Comparison of ENCODE assay signal across 8 cellular contexts in genomic region chr1:155002479-155003226, GRCh38. TPM values are rescaled to one million over a fixed set of nuclear protein-coding genes. Genes with fewer than 3 reads are reported as not detected.
A peak's percentile ranks its signal among the peaks of the same experiment; 100 is the strongest.
DNase-seq lines count a peak whose midpoint lies in the region; ATAC-seq, FAIRE-seq and TF ChIP-seq lines count a peak whose summit lies in the region.

ZBTB7B (plus strand) TSS chr1:155002802; CDS start chr1:155014661, 11,859 bp downstream.

- H3K27me3 ChIP-seq in Caco-2 (replicated peaks; ENCODE audit: control insufficient read depth, insufficient read depth, low read length): no peaks in the 10 kb centered on the region
- H3K27me3 ChIP-seq in mucosa of stomach (ENCODE audit: control insufficient read depth, insufficient read depth, low read length): no peaks in the 10 kb centered on the region
- H3K27me3 ChIP-seq in vagina: no peaks in the 10 kb centered on the region

- H3K27ac ChIP-seq in vagina: peak within 1 kb of the TSS; percentile 99

- H3K4me1 Mint-ChIP-seq in Caco-2 (ENCODE audit: low read depth, unreplicated experiment): peaks cover 30% of the 10 kb centered on the region
- H3K4me1 Mint-ChIP-seq in T-helper 17 cell: peaks cover 52% of the 10 kb centered on the region

- H3K4me3 ChIP-seq in Caco-2 (ENCODE audit: low read depth, low read length): peak within 1 kb of the TSS; percentile 98
- peak within 1 kb of the TSS; percentile 99 for H3K4me3 ChIP-seq in mucosa of stomach (ENCODE audit: low read length)
- H3K4me3 ChIP-seq in vagina: peak within 1 kb of the TSS; percentile 84 to 85

- POLR2A ChIA-PET in Caco-2 (lab: Charles Lee): interaction anchor here (0.5 to 2.3 kb wide), 5 partner anchors 19 to 173 kb away, joined by 3 to 7 read pairs (median 5); partner anchors contain the start of gene FLAD1

- TF ChIP-seq CTCF in Caco-2 (IDR thresholded peaks at IDR 0.05; ENCODE audit: insufficient read depth in 1 of 2, low read depth in 1 of 2, low read length in 1 of 2, severe bottlenecking in 1 of 2, unreplicated experiment in 1 of 2) (peak; percentile 10 to 12), vagina (IDR thresholded peaks at IDR 0.05) (no peak)

- H3K9ac ChIP-seq in mucosa of stomach (ENCODE audit: low read length): peak within 1 kb of the TSS; percentile 99

- TSS peak; percentile 33 for BruUV-seq in Caco-2 (replicated peaks; lab: Mats Ljungman, UMichigan)

- H3K27ac Mint-ChIP-seq in Caco-2 (ENCODE audit: unreplicated experiment): peak within 1 kb of the TSS; percentile 96
- H3K27ac Mint-ChIP-seq in T-helper 17 cell: peak within 1 kb of the TSS; percentile 96

- H3K9me3 ChIP-seq in Caco-2 (no peaks in the 10 kb centered on the region), T-helper 17 cell (ENCODE audit: control insufficient read depth, low read length, poor library complexity, severe bottlenecking) (no peaks in the 10 kb centered on the region), mucosa of stomach (ENCODE audit: control insufficient read depth, low read length) (no peaks in the 10 kb centered on the region), vagina (no peaks in the 10 kb centered on the region)

- peak; percentile 72 to 80 for DNase-seq in Caco-2
- peak in 1 of 3 donors; percentile 12 for DNase-seq in T-helper 17 cell
- DNase-seq in erythroblast (lab: John Stamatoyannopoulos, UW): peak; percentile 67 to 75
- peak in 1 of 2 donors; percentile 91 for DNase-seq in vagina (ENCODE audit: extremely low spot score in 2 of 2)
- DNase-seq in GM12892 (ENCODE audit: insufficient read length): no peak

- H3K9me3 Mint-ChIP-seq in Caco-2 (ENCODE audit: unreplicated experiment): no peaks in the 10 kb centered on the region

- H3K4me1 ChIP-seq in Caco-2 (peaks cover 32% of the 10 kb centered on the region), mucosa of stomach (ENCODE audit: control insufficient read depth, insufficient read depth, low read length) (peaks cover 52% of the 10 kb centered on the region), vagina (peaks cover 67% of the 10 kb centered on the region)

- H3K36me3 Mint-ChIP-seq in Caco-2 (ENCODE audit: insufficient read depth, unreplicated experiment) (peaks cover 47% of the 10 kb centered on the region), T-helper 17 cell (ENCODE audit: low read depth) (peaks cover 3% of the 10 kb centered on the region)

- TF ChIP-seq POLR2A in erythroblast (IDR thresholded peaks at IDR 0.05; ENCODE audit: low read length) (peak; percentile 37), vagina (IDR thresholded peaks at IDR 0.05) (no peak), GM12892 (IDR thresholded peaks at IDR 0.05; ENCODE audit: low read depth, low read length) (no peak)

- no peaks in the 10 kb centered on the region for H3K27me3 Mint-ChIP-seq in Caco-2 (ENCODE audit: insufficient read depth, unreplicated experiment)
- no peaks in the 10 kb centered on the region for H3K27me3 Mint-ChIP-seq in T-helper 17 cell

- ATAC-seq in HG02642 (IDR thresholded peaks at IDR 0.05; ENCODE audit: poor library complexity, unreplicated experiment) (peak; percentile 2), T-helper 17 cell (peak; percentile 2), HG02840 (IDR thresholded peaks at IDR 0.05; ENCODE audit: low FRiP score, unreplicated experiment) (no peak)

- H3K36me3 ChIP-seq in Caco-2 (ENCODE audit: control insufficient read depth, insufficient read depth, low read length) (peaks cover 4% of the 10 kb centered on the region), mucosa of stomach (ENCODE audit: control insufficient read depth, insufficient read depth, low read length) (no peaks in the 10 kb centered on the region), vagina (no peaks in the 10 kb centered on the region)

- FAIRE-seq in GM12892 (lab: Jason Lieb, UNC): no peak

- intact Hi-C loops in Caco-2 (cut with micrococcal nuclease; ENCODE audit: unreplicated experiment) (loop anchor here (1.0 to 5.0 kb wide), 5 partner anchors 15 to 125 kb away; partner anchors contain the start of genes EFNA1 and EFNA4), vagina (cut with DNase I) (loop anchor here (5.0 kb wide), 3 partner anchors 35 to 675 kb away; partner anchors contain the start of genes ADAM15 and ATP8B2)

- CTCF ChIA-PET in Caco-2 (lab: Charles Lee): interaction anchor here (0.5 to 3.2 kb wide), 10 partner anchors 10 to 82 kb away, joined by 3 to 16 read pairs (median 3); partner anchors contain the start of genes ADAM15 and EFNA3

- H3K4me3 Mint-ChIP-seq in Caco-2 (ENCODE audit: unreplicated experiment): peak within 1 kb of the TSS; percentile 96
- H3K4me3 Mint-ChIP-seq in T-helper 17 cell: peak within 1 kb of the TSS; percentile 99

RNA-seq across cellular contexts. Expression of gene ZBTB7B, which starts in this region (rescaled TPM):
- total RNA-seq in Caco-2 (2022): 42.9 and 46.8 TPM in 2 replicates
- 10 to 100 TPM; 63.8 to 73.6 TPM for total RNA-seq in T-helper 17 cell
- total RNA-seq in vagina: 77.6 TPM
- polyA plus RNA-seq in GM12892 (2012; ENCODE audit: missing spikeins): 9.8 TPM

Comparison
In these comparisons a context has a peak if more than half of its experiments do, and no peak if none do; other contexts are left out.
1. CTCF ChIP-seq: peak in Caco-2 (2 of 2); none in vagina (0 of 3).
2. Peak in every context shown above with its lines, with median percentiles within 50 percentile points of each other: H3K4me3 ChIP-seq.